ENCODE assay signal across 26 cellular contexts in the genomic region with DNA sequence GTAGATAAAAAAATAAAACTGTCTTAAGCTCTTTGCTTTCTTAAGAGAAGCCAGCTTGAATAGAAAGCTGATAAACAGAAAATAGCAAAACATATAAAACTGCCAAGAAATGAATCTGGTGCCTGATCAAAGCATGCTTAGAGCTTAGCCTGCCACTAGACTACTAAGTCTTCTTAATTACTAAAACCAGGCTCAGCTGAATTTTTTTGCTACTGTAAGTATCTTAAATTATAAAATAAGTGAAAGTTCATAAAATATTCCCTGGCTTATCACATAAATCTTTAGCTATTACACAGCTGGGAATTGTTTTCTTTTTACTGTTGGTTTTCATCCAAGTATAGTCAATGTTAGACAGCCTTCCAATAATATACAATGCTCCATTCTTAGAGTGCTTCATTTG.
"Had no signal": no experiment of that assay in that cellular context is flagged by ENCODE, and none has a peak within 500 bp of the region (broad histone marks: within the 10 kb centered on the region; RNA-seq: fewer than 3 reads in every experiment).

No MANE protein-coding gene starts in this region.

- H3K27ac Mint-ChIP-seq: dendritic cell treated with granulocyte-macrophage colony-stimulating factor and Interleukin-4, amounts not matched to agents 40 ng/mL and 50 ng/mL, for 4 days; mesothelial cell of epicardium; naive B cell; nephron progenitor cell; stimulated activated memory B cell treated with anti-CD40 and anti-IgM and Interleukin-4, amounts not matched to agents 10 μg/mL and 1 μg/mL and 100 μg/mL, for 72 hours; stimulated activated naive CD8-positive, alpha-beta T cell treated with anti-CD3 and anti-CD28 coated beads, Interleukin-15, Interleukin-2, amounts not matched to agents 100 ng/mL and 50 ng/mL, for 24 hours had no signal

- DNase-seq: central memory CD4-positive, alpha-beta T cell; colonic mucosa; effector memory CD4-positive, alpha-beta T cell; gastrocnemius medialis; heart left ventricle; kidney; left lung; mesenchymal stem cell; mucosa of descending colon; naive B cell; nephron progenitor cell; posterior cingulate gyrus; psoas muscle; retina; sigmoid colon; spleen; stimulated activated CD4-positive, alpha-beta T cell treated with anti-CD3 and anti-CD28 coated beads, Interleukin-4, amount 100 ng/mL, for 4 hours; upper lobe of left lung had no signal

- H3K27ac ChIP-seq: colonic mucosa, gastrocnemius medialis, heart left ventricle, hepatocyte, left lung, psoas muscle, sigmoid colon, spleen, thoracic aorta, tibial nerve, upper lobe of left lung had no signal

- H3K4me1 Mint-ChIP-seq: naive B cell; nephron progenitor cell; stimulated activated memory B cell treated with anti-CD40 and anti-IgM and Interleukin-4, amounts not matched to agents 10 μg/mL and 1 μg/mL and 100 μg/mL, for 72 hours had no signal

- H2AFZ ChIP-seq: hepatocyte had no signal

- H3K9me3 ChIP-seq: colonic mucosa, gastrocnemius medialis, heart left ventricle, left lung, mucosa of descending colon, psoas muscle, sigmoid colon, spleen, thoracic aorta, tibial nerve, upper lobe of left lung had no signal

- H3K36me3 ChIP-seq: colonic mucosa, gastrocnemius medialis, heart left ventricle, left lung, sigmoid colon, spleen, thoracic aorta, tibial nerve, upper lobe of left lung had no signal

- H3K36me3 Mint-ChIP-seq: mesothelial cell of epicardium; naive B cell; stimulated activated memory B cell treated with anti-CD40 and anti-IgM and Interleukin-4, amounts not matched to agents 10 μg/mL and 1 μg/mL and 100 μg/mL, for 72 hours had no signal

- H3K4me1 ChIP-seq: colonic mucosa, left lung, sigmoid colon, upper lobe of left lung had no signal

- H3K4me3 Mint-ChIP-seq: dendritic cell treated with granulocyte-macrophage colony-stimulating factor and Interleukin-4, amounts not matched to agents 40 ng/mL and 50 ng/mL, for 4 days; mesothelial cell of epicardium; naive B cell; nephron progenitor cell; stimulated activated memory B cell treated with anti-CD40 and anti-IgM and Interleukin-4, amounts not matched to agents 10 μg/mL and 1 μg/mL and 100 μg/mL, for 72 hours; stimulated activated naive CD8-positive, alpha-beta T cell treated with anti-CD3 and anti-CD28 coated beads, Interleukin-15, Interleukin-2, amounts not matched to agents 100 ng/mL and 50 ng/mL, for 24 hours had no signal

- H3K27me3 Mint-ChIP-seq: dendritic cell treated with granulocyte-macrophage colony-stimulating factor and Interleukin-4, amounts not matched to agents 40 ng/mL and 50 ng/mL, for 4 days; naive B cell; stimulated activated memory B cell treated with anti-CD40 and anti-IgM and Interleukin-4, amounts not matched to agents 10 μg/mL and 1 μg/mL and 100 μg/mL, for 72 hours; stimulated activated naive CD8-positive, alpha-beta T cell treated with anti-CD3 and anti-CD28 coated beads, Interleukin-15, Interleukin-2, amounts not matched to agents 100 ng/mL and 50 ng/mL, for 24 hours had no signal

- FAIRE-seq: kidney, urothelium cell line had no signal

- H3K27me3 ChIP-seq: colonic mucosa, gastrocnemius medialis, heart left ventricle, hepatocyte, left lung, sigmoid colon, spleen, tibial nerve, upper lobe of left lung had no signal

- H3K4me3 ChIP-seq: colonic mucosa, gastrocnemius medialis, heart left ventricle, hepatocyte, left lung, mucosa of descending colon, psoas muscle, sigmoid colon, spleen, thoracic aorta, tibial nerve, upper lobe of left lung had no signal

- H3K79me2 ChIP-seq: hepatocyte had no signal

- H3K9me3 Mint-ChIP-seq: dendritic cell treated with granulocyte-macrophage colony-stimulating factor and Interleukin-4, amounts not matched to agents 40 ng/mL and 50 ng/mL, for 4 days; mesothelial cell of epicardium; naive B cell; nephron progenitor cell; stimulated activated memory B cell treated with anti-CD40 and anti-IgM and Interleukin-4, amounts not matched to agents 10 μg/mL and 1 μg/mL and 100 μg/mL, for 72 hours; stimulated activated naive CD8-positive, alpha-beta T cell treated with anti-CD3 and anti-CD28 coated beads, Interleukin-15, Interleukin-2, amounts not matched to agents 100 ng/mL and 50 ng/mL, for 24 hours had no signal

- ATAC-seq: gastrocnemius medialis; heart left ventricle; left lung; mucosa of descending colon; psoas muscle; stimulated activated memory B cell treated with anti-CD40 and anti-IgM and Interleukin-4, amounts not matched to agents 10 μg/mL and 1 μg/mL and 100 μg/mL, for 72 hours had no signal

- H3K4me2 ChIP-seq: hepatocyte had no signal
